ENCODE assay signal across 24 cellular contexts in genomic region chr6:130895516-130895915, GRCh38.
"Had no signal": no experiment of that assay in that cellular context is flagged by ENCODE, and none has a peak within 500 bp of the region (broad histone marks: within the 10 kb centered on the region; RNA-seq: fewer than 3 reads in every experiment).

No MANE protein-coding gene starts in this region.

- H3K4me2 ChIP-seq: neural progenitor cell had no signal

- H3K4me3 ChIP-seq: left ventricle myocardium inferior, lung, neural progenitor cell, psoas muscle, right atrium auricular region, right lobe of liver, skin epidermis, suprapubic skin, thoracic aorta, tibial artery, upper lobe of right lung had no signal

- H3K9me3 ChIP-seq: left ventricle myocardium inferior, neutrophil, psoas muscle, right atrium auricular region, right lobe of liver, suprapubic skin, thoracic aorta, tibial artery, upper lobe of right lung had no signal

- H3K27me3 ChIP-seq: neural progenitor cell, neutrophil, right atrium auricular region, right lobe of liver, suprapubic skin, tibial artery, upper lobe of right lung had no signal

- ATAC-seq: natural killer cell; right lobe of liver; stimulated activated effector memory CD8-positive, alpha-beta T cell treated with anti-CD3 and anti-CD28 coated beads, Interleukin-12 subunit alpha, Interleukin-12 subunit beta, amount 100 ng/mL, for 72 hours; upper lobe of right lung had no signal

- H3K27ac ChIP-seq: left ventricle myocardium inferior, neural progenitor cell, neutrophil, parathyroid adenoma, psoas muscle, right atrium auricular region, right lobe of liver, skin epidermis, suprapubic skin, thoracic aorta, tibial artery, upper lobe of right lung had no signal

- DNase-seq: immature natural killer cell; left ventricle myocardium inferior; naive B cell; natural killer cell; nephron progenitor cell; right lobe of liver; stimulated activated CD4-positive, alpha-beta T cell treated with anti-CD3 and anti-CD28 coated beads, Interleukin-12 subunit alpha, Interleukin-12 subunit beta, amount 100 ng/mL, for 4 hours; stimulated activated CD4-positive, alpha-beta T cell treated with anti-CD3 and anti-CD28 coated beads, Interleukin-15, amount 100 ng/mL, for 24 hours; stimulated activated CD4-positive, alpha-beta T cell treated with anti-CD3 and anti-CD28 coated beads, Interleukin-2, amount 100 ng/mL, for 24 hours; stimulated activated CD4-positive, alpha-beta T cell treated with anti-CD3 and anti-CD28 coated beads, Interleukin-4, amount 100 ng/mL, for 1 hour; stimulated activated naive CD4-positive, alpha-beta T cell; tibial artery; trophoblast cell; upper lobe of right lung had no signal

- H3K4me1 ChIP-seq: neural progenitor cell, parathyroid adenoma, psoas muscle, right atrium auricular region, right lobe of liver, suprapubic skin, upper lobe of right lung had no signal

- H2AFZ ChIP-seq: neural progenitor cell, parathyroid adenoma had no signal

- H3K79me2 ChIP-seq: parathyroid adenoma had no signal

- H3K9ac ChIP-seq: neural progenitor cell, parathyroid adenoma had no signal

- H3K36me3 ChIP-seq: neural progenitor cell, neutrophil, right atrium auricular region had no signal
